ENCODE assay signal across 13 cellular contexts in the genomic region with DNA sequence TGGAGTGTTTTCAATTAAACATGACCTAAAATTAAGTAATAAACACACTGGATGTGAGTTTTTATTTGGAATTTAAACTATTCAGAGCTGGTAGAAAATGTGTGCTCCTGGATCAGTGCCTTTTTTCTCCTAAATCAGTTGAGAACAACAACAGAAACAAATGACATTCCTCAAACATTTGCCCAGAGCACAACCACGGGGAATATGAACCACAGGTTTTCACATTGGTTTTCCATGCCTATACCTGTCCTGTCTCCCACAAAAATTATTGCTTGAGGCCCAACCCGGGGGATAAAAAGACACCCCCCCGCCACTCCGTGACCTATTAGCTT. TPM values are rescaled to one million over a fixed set of nuclear protein-coding genes. Genes with fewer than 3 reads are reported as not detected.
DNase-seq lines count a peak whose midpoint lies in the region; ATAC-seq and TF ChIP-seq lines count a peak whose summit lies in the region.
"Had no signal": no experiment of that assay in that cellular context is flagged by ENCODE, and none has a peak within 500 bp of the region (broad histone marks: within the 10 kb centered on the region; RNA-seq: fewer than 3 reads in every experiment).

No MANE protein-coding gene starts in this region.

- H3K9me3 ChIP-seq in Caco-2: no peaks in the 10 kb centered on the region
- H3K9me3 ChIP-seq in fibroblast of lung (ENCODE audit: control insufficient read depth, insufficient read depth, low read depth, low read length): no peaks in the 10 kb centered on the region
- H3K9me3 ChIP-seq in adrenal gland (replicated peaks in 1 of 3): no peaks in the 10 kb centered on the region
- H3K9me3 ChIP-seq: neutrophil, testis had no signal

- BruUV-seq in Caco-2 (replicated peaks; lab: Mats Ljungman, UMichigan): no TSS peak

- H3K27me3 ChIP-seq in Caco-2 (replicated peaks; ENCODE audit: control insufficient read depth, insufficient read depth, low read length) (no peaks in the 10 kb centered on the region), fibroblast of lung (ENCODE audit: control insufficient read depth, insufficient read depth, low read length) (no peaks in the 10 kb centered on the region), adrenal gland (no peaks in the 10 kb centered on the region)
- H3K27me3 ChIP-seq: neutrophil, testis had no signal

- H3K27me3 Mint-ChIP-seq in Caco-2 (ENCODE audit: insufficient read depth, unreplicated experiment) (no peaks in the 10 kb centered on the region), progenitor cell of endocrine pancreas (no peaks in the 10 kb centered on the region)
- H3K27me3 Mint-ChIP-seq: central memory CD8-positive, alpha-beta T cell had no signal

- H3K9ac ChIP-seq in fibroblast of lung (ENCODE audit: insufficient read depth, low read length): no peak overlapping the region

- no peak overlapping the region for H2AFZ ChIP-seq in fibroblast of lung (ENCODE audit: low read length)

- H3K27ac ChIP-seq in fibroblast of lung (ENCODE audit: insufficient read depth, low read length) (peak overlapping the region; percentile 46), adrenal gland (peak overlapping the region in 1 of 5 donors; percentile 10)
- H3K27ac ChIP-seq: epithelial cell of prostate, neutrophil, testis had no signal

- no peak overlapping the region for H3K4me2 ChIP-seq in fibroblast of lung (ENCODE audit: extremely low read depth, insufficient read depth, low read length)

- no peaks in the 10 kb centered on the region for H3K36me3 ChIP-seq in Caco-2 (ENCODE audit: control insufficient read depth, insufficient read depth, low read length)
- H3K36me3 ChIP-seq in fibroblast of lung (ENCODE audit: control insufficient read depth, insufficient read depth, low read length): peaks cover 2% of the 10 kb centered on the region
- peaks cover 0 to 30% of the 10 kb centered on the region in 2 donors for H3K36me3 ChIP-seq in adrenal gland (replicated peaks in 1 of 2)

- CTCF ChIA-PET in Caco-2 (lab: Charles Lee): interaction anchor here (1.1 kb wide), 1 partner anchor 12 kb away, joined by 5 read pairs; no protein-coding TSS in a partner anchor

- peak overlapping the region; percentile 19 for H3K4me3 Mint-ChIP-seq in Caco-2 (ENCODE audit: unreplicated experiment)
- H3K4me3 Mint-ChIP-seq in progenitor cell of endocrine pancreas (ENCODE audit: low read depth): peak overlapping the region; percentile 29
- H3K4me3 Mint-ChIP-seq: central memory CD8-positive, alpha-beta T cell had no signal

- no peaks in the 10 kb centered on the region for H4K20me1 ChIP-seq in fibroblast of lung (ENCODE audit: control insufficient read depth, extremely low read depth, insufficient read depth, low read length)

- no peak for TF ChIP-seq POLR2A in adrenal gland (IDR thresholded peaks at IDR 0.05)

- H3K4me1 ChIP-seq in Caco-2: peaks cover 15% of the 10 kb centered on the region
- H3K4me1 ChIP-seq in fibroblast of lung (ENCODE audit: control insufficient read depth, extremely low read depth, insufficient read depth, low read length): peaks cover 7% of the 10 kb centered on the region
- H3K4me1 ChIP-seq in adrenal gland (replicated peaks in 1 of 2): peaks cover 21 to 34% of the 10 kb centered on the region in 2 donors

- H3K79me2 ChIP-seq in fibroblast of lung (ENCODE audit: control insufficient read depth, insufficient read depth, low read length): peaks cover 12% of the 10 kb centered on the region

- POLR2A ChIA-PET in Caco-2 (lab: Charles Lee): no interaction called here

- intact Hi-C loops in Caco-2 (cut with micrococcal nuclease; ENCODE audit: unreplicated experiment) (no loop called here), adrenal gland (cut with DNase I) (no loop called here)

- no peak overlapping the region for H3K4me3 ChIP-seq in Caco-2 (ENCODE audit: low read depth, low read length)
- peak overlapping the region in 1 of 4 experiments; percentile 0 for H3K4me3 ChIP-seq in fibroblast of lung (replicated peaks in 1 of 4; ENCODE audit: control extremely low read depth in 1 of 4, insufficient read depth in 1 of 4, low read depth in 3 of 4, low read length in 4 of 4)
- no peak overlapping the region for H3K4me3 ChIP-seq in adrenal gland
- H3K4me3 ChIP-seq: testis had no signal

- H3K9me3 Mint-ChIP-seq in Caco-2 (ENCODE audit: unreplicated experiment) (no peaks in the 10 kb centered on the region), progenitor cell of endocrine pancreas (ENCODE audit: low read depth) (no peaks in the 10 kb centered on the region)
- H3K9me3 Mint-ChIP-seq: central memory CD8-positive, alpha-beta T cell had no signal

- 66 to 76% (median 72%) methylated on average over 4 of the region's 4 CpGs for WGBS in adrenal gland, 4 donors

- H3K27ac Mint-ChIP-seq in Caco-2 (ENCODE audit: unreplicated experiment) (peak overlapping the region; percentile 72), progenitor cell of endocrine pancreas (peak overlapping the region; percentile 88)

- ATAC-seq in HG03469 (IDR thresholded peaks at IDR 0.05; ENCODE audit: unreplicated experiment): no peak

- H3K4me1 Mint-ChIP-seq in Caco-2 (ENCODE audit: low read depth, unreplicated experiment) (peaks cover 9% of the 10 kb centered on the region), progenitor cell of endocrine pancreas (ENCODE audit: low read depth) (peaks cover 19% of the 10 kb centered on the region)
- H3K4me1 Mint-ChIP-seq: central memory CD8-positive, alpha-beta T cell had no signal

- TF ChIP-seq CTCF in Caco-2 (IDR thresholded peaks at IDR 0.05; ENCODE audit: insufficient read depth in 1 of 2, low read depth in 1 of 2, low read length in 1 of 2, severe bottlenecking in 1 of 2, unreplicated experiment in 1 of 2) (no peak), fibroblast of lung (conservative IDR thresholded peaks at IDR 0.05 in 1 of 2, IDR thresholded peaks at IDR 0.05 in 1 of 2; ENCODE audit: low read depth in 1 of 2, low read length in 2 of 2) (no peak), progenitor cell of endocrine pancreas (IDR thresholded peaks at IDR 0.05; ENCODE audit: unreplicated experiment) (no peak), adrenal gland (IDR thresholded peaks at IDR 0.05) (no peak)

- DNase-seq in Caco-2: no peak
- peak; percentile 67 for DNase-seq in SHP77 treated with DMSO at 0.1 percent for 48 hours (lab: John Stamatoyannopoulos, UW)
- no peak for DNase-seq in fibroblast of lung (ENCODE audit: low read depth in 2 of 2)
- no peak for DNase-seq in progenitor cell of endocrine pancreas (ENCODE audit: low spot score, unreplicated experiment)
- DNase-seq in HCEC 1CT: no peak
- DNase-seq in amygdala (lab: John Stamatoyannopoulos, UW): no peak
- DNase-seq in adrenal gland: no peak
- DNase-seq: activated gamma-delta T cell, testis had no signal

- H3K36me3 Mint-ChIP-seq in Caco-2 (ENCODE audit: insufficient read depth, unreplicated experiment) (peaks cover 34% of the 10 kb centered on the region), progenitor cell of endocrine pancreas (ENCODE audit: insufficient read depth) (peaks cover 8% of the 10 kb centered on the region)

RNA-seq across cellular contexts. Expression of a gene that starts 6.8 kb away (rescaled TPM):
- total RNA-seq in Caco-2 (2022) (226 and 235 TPM in 2 replicates), fibroblast of lung (111 and 184 TPM in 2 replicates), progenitor cell of endocrine pancreas (197 and 198 TPM in 2 replicates), adrenal gland (100 to 1,000 TPM in 4 of 8 donors, 10 to 100 TPM in 4; 11.0 to 173 (median 93.4) TPM)
- polyA plus RNA-seq in fibroblast of lung (135 and 169 TPM in 2 replicates), adrenal gland (100 to 1,000 TPM in 1 of 3 donors, 10 to 100 TPM in 2; 37.7 to 204 (median 79.4) TPM)
- polyA plus RNA-seq in fibroblast of lung (2012): 219 and 277 TPM in 2 replicates
- polyA minus RNA-seq in fibroblast of lung (ENCODE audit: low replicate concordance): 27.7 and 38.8 TPM in 2 replicates
